In the genomic region with DNA sequence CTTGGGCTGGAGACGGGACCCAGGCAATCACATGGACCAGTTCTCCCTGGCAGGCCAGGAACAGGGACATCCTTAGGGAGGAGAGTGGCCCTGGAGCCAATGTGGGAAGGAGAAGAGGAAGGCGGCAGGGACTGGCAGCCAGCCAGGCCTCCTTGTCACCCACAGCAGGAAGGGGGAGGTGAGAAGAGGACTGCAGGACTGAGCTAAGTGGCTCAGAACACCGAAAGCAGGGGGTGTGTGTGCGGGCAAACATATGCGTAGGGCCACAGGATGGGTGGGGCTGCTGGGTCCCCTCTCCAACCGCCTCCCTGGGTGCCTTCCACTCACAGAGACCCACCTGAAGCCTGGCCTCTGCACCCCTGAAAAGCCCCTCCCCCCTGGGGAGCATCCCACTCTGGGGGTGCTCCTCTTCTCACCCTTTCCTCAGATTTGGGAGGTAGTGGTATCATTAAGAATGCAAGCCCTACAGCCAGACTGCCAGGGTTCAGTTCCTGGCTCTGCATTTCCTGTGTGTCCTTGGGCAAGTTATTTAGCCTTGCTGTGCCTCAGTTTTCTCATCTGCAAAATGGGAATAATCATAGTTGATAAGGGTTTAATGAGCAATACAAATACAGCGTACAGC, we compare ENCODE assay signal across 8 cellular contexts. TPM values are rescaled to one million over a fixed set of nuclear protein-coding genes. Genes with fewer than 3 reads are reported as not detected.
DNase-seq lines count a peak whose midpoint lies in the region; ATAC-seq and TF ChIP-seq lines count a peak whose summit lies in the region.

No MANE protein-coding gene starts in this region.

- no peak overlapping the region for H3K4me3 Mint-ChIP-seq in activated naive CD8-positive, alpha-beta T cell treated with anti-CD3 and anti-CD28 coated beads, Interleukin-2, amount 50 U/mL, for 24 hours
- H3K4me3 Mint-ChIP-seq in nephron: no peak overlapping the region
- H3K4me3 Mint-ChIP-seq in glutamatergic neuron (ENCODE audit: unreplicated experiment): no peak overlapping the region

- TF ChIP-seq CTCF in nephron (IDR thresholded peaks at IDR 0.05; ENCODE audit: unreplicated experiment in 3 of 3) (no peak), glutamatergic neuron (IDR thresholded peaks at IDR 0.05; ENCODE audit: partially characterized antibody, unreplicated experiment) (no peak)

- DNase-seq in activated naive CD4-positive, alpha-beta T cell treated with Interleukin-2 at 50 U/mL for 16 hours: peak; percentile 45
- DNase-seq in activated naive CD4-positive, alpha-beta T cell treated with anti-CD3 and anti-CD28 coated beads, Interleukin-2, amount 50 U/mL, for 16 hours: no peak
- DNase-seq in NCI-H510A (lab: John Stamatoyannopoulos, UW): peak; percentile 88
- peak; percentile 50 for DNase-seq in activated naive CD8-positive, alpha-beta T cell treated with anti-CD3 and anti-CD28 coated beads, Interleukin-2, amount 50 U/mL, for 24 hours
- no peak for DNase-seq in glutamatergic neuron

- H3K4me1 Mint-ChIP-seq in activated naive CD8-positive, alpha-beta T cell treated with anti-CD3 and anti-CD28 coated beads, Interleukin-2, amount 50 U/mL, for 24 hours: peaks cover 68% of the 10 kb centered on the region
- peaks cover 48% of the 10 kb centered on the region for H3K4me1 Mint-ChIP-seq in nephron
- no peaks in the 10 kb centered on the region for H3K4me1 Mint-ChIP-seq in glutamatergic neuron (ENCODE audit: low read depth, unreplicated experiment)

- H3K27ac Mint-ChIP-seq in activated naive CD8-positive, alpha-beta T cell treated with anti-CD3 and anti-CD28 coated beads, Interleukin-2, amount 50 U/mL, for 24 hours: no peak overlapping the region
- H3K27ac Mint-ChIP-seq in nephron (peak overlapping the region; percentile 47 to 73 (median 70)), glutamatergic neuron (ENCODE audit: unreplicated experiment) (no peak overlapping the region)

- no peaks in the 10 kb centered on the region for H3K27me3 Mint-ChIP-seq in activated naive CD8-positive, alpha-beta T cell treated with anti-CD3 and anti-CD28 coated beads, Interleukin-2, amount 50 U/mL, for 24 hours
- H3K27me3 Mint-ChIP-seq in nephron (ENCODE audit: low read depth): peaks cover 12% of the 10 kb centered on the region
- peaks cover 1% of the 10 kb centered on the region for H3K27me3 Mint-ChIP-seq in glutamatergic neuron (ENCODE audit: unreplicated experiment)

- H3K9me3 Mint-ChIP-seq in activated naive CD8-positive, alpha-beta T cell treated with anti-CD3 and anti-CD28 coated beads, Interleukin-2, amount 50 U/mL, for 24 hours: no peaks in the 10 kb centered on the region
- H3K9me3 Mint-ChIP-seq in nephron (no peaks in the 10 kb centered on the region), glutamatergic neuron (ENCODE audit: unreplicated experiment) (no peaks in the 10 kb centered on the region)

- peaks cover 2% of the 10 kb centered on the region for H3K36me3 Mint-ChIP-seq in activated naive CD8-positive, alpha-beta T cell treated with anti-CD3 and anti-CD28 coated beads, Interleukin-2, amount 50 U/mL, for 24 hours (ENCODE audit: low read depth)
- H3K36me3 Mint-ChIP-seq in nephron (ENCODE audit: low read depth): peaks cover 6% of the 10 kb centered on the region
- no peaks in the 10 kb centered on the region for H3K36me3 Mint-ChIP-seq in glutamatergic neuron (ENCODE audit: unreplicated experiment)

- ATAC-seq in activated naive CD8-positive, alpha-beta T cell treated with anti-CD3 and anti-CD28 coated beads, Interleukin-2, amount 50 U/mL, for 24 hours: peak; percentile 53
- no peak for ATAC-seq in HG03025 (IDR thresholded peaks at IDR 0.05; ENCODE audit: low FRiP score, unreplicated experiment)
- ATAC-seq in HG03159 (IDR thresholded peaks at IDR 0.05; ENCODE audit: unreplicated experiment): no peak

RNA-seq across cellular contexts. Expression of gene PNMT, which starts 8.1 kb away (rescaled TPM):
- total RNA-seq in glutamatergic neuron (ENCODE audit: unreplicated experiment): not detected

RNA-seq across cellular contexts. Expression of gene TCAP, which starts 11.2 kb away (rescaled TPM):
- total RNA-seq in glutamatergic neuron (ENCODE audit: unreplicated experiment): 2.3 TPM

RNA-seq across cellular contexts. Expression of gene PGAP3, which starts 11.5 kb away (rescaled TPM):
- total RNA-seq in glutamatergic neuron (ENCODE audit: unreplicated experiment): 10.7 TPM

RNA-seq across cellular contexts. Expression of gene ERBB2, which starts 23.6 kb away (rescaled TPM):
- total RNA-seq in glutamatergic neuron (ENCODE audit: unreplicated experiment): 14.5 TPM

RNA-seq across cellular contexts. Expression of gene STARD3, which starts 39.4 kb away (rescaled TPM):
- 48.0 TPM for total RNA-seq in glutamatergic neuron (ENCODE audit: unreplicated experiment)

Comparison
In these comparisons a context has a peak if more than half of its experiments do, and no peak if none do; other contexts are left out.
1. DNase-seq: peak in activated naive CD4-positive, alpha-beta T cell treated with Interleukin-2 at 50 U/mL for 16 hours (single experiment), NCI-H510A (single experiment) and activated naive CD8-positive, alpha-beta T cell treated with anti-CD3 and anti-CD28 coated beads, Interleukin-2, amount 50 U/mL, for 24 hours (single experiment); none in activated naive CD4-positive, alpha-beta T cell treated with anti-CD3 and anti-CD28 coated beads, Interleukin-2, amount 50 U/mL, for 16 hours (single experiment) and glutamatergic neuron (single experiment).
2. H3K27ac Mint-ChIP-seq: peak in nephron (3 of 3); none in activated naive CD8-positive, alpha-beta T cell treated with anti-CD3 and anti-CD28 coated beads, Interleukin-2, amount 50 U/mL, for 24 hours (single experiment) and glutamatergic neuron (single experiment).